Comparison of ENCODE assay signal across 24 cellular contexts in the genomic region with DNA sequence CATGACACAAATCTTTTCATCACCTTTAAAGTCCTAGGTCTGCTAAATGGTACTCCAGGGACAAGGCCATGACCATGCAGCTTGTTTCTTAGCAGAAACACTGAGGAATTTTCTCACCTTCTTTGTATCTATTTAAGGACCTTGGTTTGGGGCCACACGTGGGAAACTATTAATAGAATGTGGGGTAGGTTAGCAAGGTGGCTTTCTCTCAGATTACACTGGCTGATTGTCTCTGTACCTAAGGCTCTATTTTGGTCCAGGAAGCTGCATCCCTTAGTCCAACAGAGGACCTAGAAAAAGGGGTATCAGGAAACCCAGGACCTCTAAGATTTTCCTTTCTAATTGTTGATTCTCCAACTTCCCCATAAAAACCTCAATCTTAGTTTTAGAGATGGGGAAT.
"Had no signal": no experiment of that assay in that cellular context is flagged by ENCODE, and none has a peak within 500 bp of the region (broad histone marks: within the 10 kb centered on the region; RNA-seq: fewer than 3 reads in every experiment).

No MANE protein-coding gene starts in this region.

- H3K4me1 ChIP-seq: neural progenitor cell, sigmoid colon, stomach, testis, transverse colon, upper lobe of right lung, uterus had no signal

- FAIRE-seq: small intestine had no signal

- H3K4me2 ChIP-seq: neural progenitor cell had no signal

- H3K4me3 ChIP-seq: neural progenitor cell, ovary, psoas muscle, right lobe of liver, sigmoid colon, stomach, testis, tibial artery, transverse colon, upper lobe of right lung, uterus had no signal

- H3K9me3 ChIP-seq: ovary, right lobe of liver, testis, upper lobe of right lung, uterus had no signal

- H2AFZ ChIP-seq: neural progenitor cell, parathyroid adenoma had no signal

- H3K79me2 ChIP-seq: parathyroid adenoma had no signal

- H3K9ac ChIP-seq: neural progenitor cell, parathyroid adenoma had no signal

- H3K27me3 ChIP-seq: neural progenitor cell, ovary, right lobe of liver, sigmoid colon, stomach, testis, tibial artery, transverse colon, upper lobe of right lung, uterus had no signal

- DNase-seq: natural killer cell; occipital lobe; ovary; posterior cingulate gyrus; psoas muscle; right cardiac atrium; right lobe of liver; sigmoid colon; small intestine; stimulated activated CD4-positive, alpha-beta T cell treated with anti-CD3 and anti-CD28 coated beads, Interleukin-15, amount 100 ng/mL, for 24 hours; stimulated activated CD4-positive, alpha-beta T cell treated with anti-CD3 and anti-CD28 coated beads, Interleukin-2, amount 100 ng/mL, for 24 hours; stimulated activated CD4-positive, alpha-beta T cell treated with anti-CD3 and anti-CD28 coated beads, Interleukin-2, amount 100 ng/mL, for 48 hours; stimulated activated CD4-positive, alpha-beta T cell treated with anti-CD3 and anti-CD28 coated beads, Interleukin-4, amount 100 ng/mL, for 24 hours; stimulated activated naive B cell treated with anti-CD40 and anti-IgM and Interleukin-4, amounts not matched to agents 10 μg/mL and 1 μg/mL and 100 μg/mL, for 72 hours; stimulated activated naive CD4-positive, alpha-beta T cell treated with Interleukin-2 at 50 U/mL for 16 hours; stomach; testis; tibial artery; transverse colon; upper lobe of right lung; uterus had no signal

- H3K27ac ChIP-seq: neural progenitor cell, ovary, parathyroid adenoma, psoas muscle, right lobe of liver, sigmoid colon, stomach, testis, tibial artery, transverse colon, upper lobe of right lung, uterus had no signal

- ATAC-seq: natural killer cell; right cardiac atrium; stimulated activated effector memory CD8-positive, alpha-beta T cell treated with anti-CD3 and anti-CD28 coated beads, Interleukin-12 subunit alpha, Interleukin-12 subunit beta, amount 100 ng/mL, for 72 hours; stimulated activated naive B cell treated with anti-CD40 and anti-IgM and Interleukin-4, amounts not matched to agents 10 μg/mL and 1 μg/mL and 100 μg/mL, for 72 hours; upper lobe of right lung had no signal

- H3K36me3 ChIP-seq: neural progenitor cell, right lobe of liver, sigmoid colon, stomach, tibial artery, transverse colon, upper lobe of right lung, uterus had no signal
